Comparison of ENCODE assay signal across 10 cellular contexts in the genomic region with DNA sequence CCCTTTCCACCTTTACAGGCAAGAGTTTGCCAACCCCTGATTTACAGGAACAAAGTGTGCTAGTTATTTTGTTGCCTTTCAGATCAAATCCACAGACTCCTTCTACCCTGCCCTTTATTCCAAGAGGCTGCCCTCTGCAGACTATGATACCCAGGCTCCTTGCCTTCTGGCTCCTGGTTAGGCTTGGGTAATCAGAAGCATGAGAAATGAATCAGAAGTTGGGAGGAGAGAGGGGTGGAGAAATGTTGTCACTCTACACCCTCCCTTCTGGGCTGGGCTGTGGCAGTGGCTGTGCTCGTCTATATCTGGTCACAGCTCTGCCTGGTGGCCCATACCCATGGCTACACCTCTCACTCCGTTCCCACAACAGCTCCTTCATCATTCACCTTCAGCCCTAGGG.
DNase-seq lines count a peak whose midpoint lies in the region; ATAC-seq, FAIRE-seq and TF ChIP-seq lines count a peak whose summit lies in the region.
"Had no signal": no experiment of that assay in that cellular context is flagged by ENCODE, and none has a peak within 500 bp of the region (broad histone marks: within the 10 kb centered on the region; RNA-seq: fewer than 3 reads in every experiment).

No MANE protein-coding gene starts in this region.

- H3K27me3 ChIP-seq in CD4-positive, alpha-beta T cell (ENCODE audit: control insufficient read depth, insufficient read depth, low read length) = no peaks in the 10 kb centered on the region

- no peak for TF ChIP-seq POLR2A in GM12892 (IDR thresholded peaks at IDR 0.05; ENCODE audit: low read depth, low read length)

- H3K4me3 ChIP-seq in fibroblast of mammary gland (ENCODE audit: control insufficient read depth, low read depth, low read length) = no peak overlapping the region

- intact Hi-C loops in CD4-positive, alpha-beta T cell (cut with DNase I, micrococcal nuclease) = no loop called here

- CTCF ChIA-PET in CD4-positive, alpha-beta T cell (lab: Charles Lee) = no interaction called here

- DNase-seq in NCI-H226 (peak; percentile 20), fibroblast of mammary gland (ENCODE audit: low read depth) (peak; percentile 72), omental fat pad (ENCODE audit: low spot score) (no peak), GM12892 (ENCODE audit: insufficient read length) (no peak), DMS53 treated with DMSO at 0.1 percent for 48 hours (lab: John Stamatoyannopoulos, UW; ENCODE audit: unreplicated experiment) (no peak)
- DNase-seq in CD4-positive, alpha-beta T cell = no peak
- DNase-seq: activated naive CD4-positive, alpha-beta T cell; CD4-positive, CD25-positive, alpha-beta regulatory T cell had no signal

- no peak overlapping the region for H3K27ac Mint-ChIP-seq in CD4-positive, alpha-beta T cell
- H3K27ac Mint-ChIP-seq: CD4-positive, CD25-positive, alpha-beta regulatory T cell had no signal

- no peaks in the 10 kb centered on the region for H3K4me1 Mint-ChIP-seq in CD4-positive, alpha-beta T cell (ENCODE audit: low read depth)

- H3K36me3 Mint-ChIP-seq in CD4-positive, alpha-beta T cell (ENCODE audit: low read depth) = no peaks in the 10 kb centered on the region

- TF ChIP-seq CTCF in C4-2B (conservative IDR thresholded peaks at IDR 0.05) (no peak), fibroblast of mammary gland (conservative IDR thresholded peaks at IDR 0.05; ENCODE audit: control insufficient read depth, insufficient read depth, low read depth, low read length) (peak; percentile 1), omental fat pad (IDR thresholded peaks at IDR 0.05) (no peak)
- TF ChIP-seq CTCF in CD4-positive, alpha-beta T cell (IDR thresholded peaks at IDR 0.05) = no peak

- no peaks in the 10 kb centered on the region for H3K9me3 Mint-ChIP-seq in CD4-positive, alpha-beta T cell

- H3K9me3 ChIP-seq in CD4-positive, alpha-beta T cell (ENCODE audit: control insufficient read depth, low read length) = no peaks in the 10 kb centered on the region

- H3K4me3 Mint-ChIP-seq in CD4-positive, alpha-beta T cell = no peak overlapping the region
- H3K4me3 Mint-ChIP-seq: CD4-positive, CD25-positive, alpha-beta regulatory T cell had no signal

- no peak for FAIRE-seq in GM12892 (lab: Jason Lieb, UNC)

- ATAC-seq in omental fat pad (ENCODE audit: low FRiP score) = peak; percentile 73
- ATAC-seq in GM21390 (IDR thresholded peaks at IDR 0.05; ENCODE audit: unreplicated experiment) = no peak
- ATAC-seq in CD4-positive, alpha-beta T cell (ENCODE audit: poor library complexity) = no peak

- peak overlapping the region; percentile 4; the same call in 1 of the 2 replicates for H3K27ac ChIP-seq in C4-2B
- H3K27ac ChIP-seq in CD4-positive, alpha-beta T cell (ENCODE audit: low read depth, low read length) = no peak overlapping the region

- H3K27me3 Mint-ChIP-seq in CD4-positive, alpha-beta T cell = no peaks in the 10 kb centered on the region

- POLR2A ChIA-PET in CD4-positive, alpha-beta T cell (lab: Charles Lee) = no interaction called here

Comparison
In these comparisons a context has a peak if more than half of its experiments do, and no peak if none do; other contexts are left out.
1. DNase-seq: peak in NCI-H226 (single experiment) and fibroblast of mammary gland (single experiment); none in omental fat pad (single experiment), GM12892 (single experiment), DMS53 treated with DMSO at 0.1 percent for 48 hours (single experiment) and CD4-positive, alpha-beta T cell (0 of 10).